In the genomic region with DNA sequence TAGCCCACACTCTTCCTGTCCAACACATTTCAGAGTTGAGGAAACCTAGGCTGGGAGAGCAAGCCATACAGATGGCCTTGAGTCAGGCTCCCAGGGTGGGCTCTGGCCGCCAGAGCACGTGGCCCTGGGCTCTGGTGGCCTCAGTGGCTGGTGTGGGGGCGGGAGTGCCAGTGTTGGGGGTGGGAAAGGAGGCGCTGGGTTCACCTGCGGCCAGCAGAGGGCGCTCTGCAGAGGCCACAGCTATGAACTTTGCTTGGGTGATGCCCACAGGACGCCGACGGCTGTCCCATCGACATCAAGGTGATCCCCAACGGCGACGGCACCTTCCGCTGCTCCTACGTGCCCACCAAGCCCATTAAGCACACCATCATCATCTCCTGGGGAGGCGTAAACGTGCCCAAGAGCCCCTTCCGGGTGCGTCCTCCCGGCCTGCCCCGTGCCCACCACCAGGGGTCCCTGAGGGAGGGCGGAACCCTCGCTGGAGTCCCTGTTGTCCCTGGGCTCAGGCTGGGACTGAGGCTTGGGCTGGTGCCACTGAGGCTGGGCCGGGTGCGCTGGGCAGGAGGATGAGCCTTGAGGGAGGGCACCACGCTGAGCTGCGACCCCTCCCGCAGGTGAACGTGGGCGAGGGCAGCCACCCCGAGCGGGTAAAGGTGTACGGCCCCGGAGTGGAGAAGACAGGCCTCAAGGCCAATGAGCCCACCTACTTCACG, we compare ENCODE assay signal across 9 cellular contexts. TPM values are rescaled to one million over a fixed set of nuclear protein-coding genes. Genes with fewer than 3 reads are reported as not detected.
DNase-seq lines count a peak whose midpoint lies in the region; ATAC-seq and TF ChIP-seq lines count a peak whose summit lies in the region.
"Had no signal": no experiment of that assay in that cellular context is flagged by ENCODE, and none has a peak within 500 bp of the region (broad histone marks: within the 10 kb centered on the region; RNA-seq: fewer than 3 reads in every experiment).

No MANE protein-coding gene starts in this region.

- no peak overlapping the region for H4K91ac ChIP-seq in neuronal stem cell (ENCODE audit: low read depth, low read length, poor library complexity)

- H3K27ac Mint-ChIP-seq in activated CD4-positive, alpha-beta memory T cell treated with anti-CD3 and anti-CD28 coated beads for 36 hours = no peak overlapping the region

- H3K36me3 ChIP-seq in MM.1S (replicated peaks; ENCODE audit: insufficient read depth, low read length) = no peaks in the 10 kb centered on the region
- H3K36me3 ChIP-seq in neuronal stem cell (replicated peaks in 1 of 2; ENCODE audit: control insufficient read depth in 2 of 2, insufficient read depth in 2 of 2, low read length in 2 of 2) = peaks cover 0 to 87% of the 10 kb centered on the region in 2 donors
- peaks cover 0 to 50% of the 10 kb centered on the region in 2 donors for H3K36me3 ChIP-seq in vagina

- no peak overlapping the region for H3K4ac ChIP-seq in neuronal stem cell (ENCODE audit: low read length)

- CTCF ChIA-PET in activated CD4-positive, alpha-beta memory T cell treated with anti-CD3 and anti-CD28 coated beads for 36 hours (lab: Charles Lee) = interaction anchor here (0.6 to 4.7 kb wide), 17 partner anchors 8 to 916 kb away, joined by 3 to 27 read pairs (median 4); a partner anchor contains a TSS

- peak overlapping the region; percentile 18 for H2BK120ac ChIP-seq in neuronal stem cell (ENCODE audit: low read depth, low read length)

- TF ChIP-seq POLR2A in erythroblast (IDR thresholded peaks at IDR 0.05; ENCODE audit: low read length) (no peak), vagina (IDR thresholded peaks at IDR 0.05) (no peak)

- POLR2A ChIA-PET in activated CD4-positive, alpha-beta memory T cell treated with anti-CD3 and anti-CD28 coated beads for 36 hours (lab: Charles Lee) = no interaction called here

- H3K14ac ChIP-seq in neuronal stem cell (ENCODE audit: low read length) = peak overlapping the region; percentile 56

- H3K23ac ChIP-seq in neuronal stem cell (ENCODE audit: low read depth, low read length, poor library complexity) = peak overlapping the region; percentile 95

- no peak overlapping the region for H3K4me3 ChIP-seq in MM.1S (ENCODE audit: low read length)
- peak overlapping the region in 1 of 2 donors; percentile 22 for H3K4me3 ChIP-seq in neuronal stem cell (ENCODE audit: low read length in 2 of 2)
- H3K4me3 ChIP-seq in vagina = no peak overlapping the region
- H3K4me3 ChIP-seq: skin epidermis had no signal

- H3K27me3 ChIP-seq in MM.1S (replicated peaks; ENCODE audit: insufficient read depth, low read length) (peaks cover 30% of the 10 kb centered on the region), neuronal stem cell (ENCODE audit: control insufficient read depth in 3 of 3, insufficient read depth in 3 of 3, low read depth in 1 of 3, low read length in 3 of 3) (no peaks in the 10 kb centered on the region), vagina (no peaks in the 10 kb centered on the region)

- peaks cover 11% of the 10 kb centered on the region for H3K79me1 ChIP-seq in neuronal stem cell (ENCODE audit: low read depth, low read length)

- H3F3A ChIP-seq in MM.1S (ENCODE audit: insufficient read depth, low read length) = no peaks in the 10 kb centered on the region

- H2BK12ac ChIP-seq in neuronal stem cell (ENCODE audit: low read length) = peak overlapping the region; percentile 84

- no peaks in the 10 kb centered on the region for H4K20me1 ChIP-seq in MM.1S (ENCODE audit: insufficient read depth, low read length)

- no peaks in the 10 kb centered on the region for H3K27me3 Mint-ChIP-seq in activated CD4-positive, alpha-beta memory T cell treated with anti-CD3 and anti-CD28 coated beads for 36 hours

- peak overlapping the region; percentile 37; the same call in 1 of the 2 replicates for H2AFZ ChIP-seq in MM.1S (ENCODE audit: low read length)
- no peak overlapping the region for H2AFZ ChIP-seq in neuronal stem cell (ENCODE audit: low read length)

- DNase-seq in Daoy (ENCODE audit: low read depth) (peak; percentile 81), MM.1S (peak; percentile 59), erythroblast (lab: John Stamatoyannopoulos, UW) (peak; percentile 58 to 76), neuronal stem cell (ENCODE audit: low spot score) (peak; percentile 36), vagina (ENCODE audit: extremely low spot score in 2 of 2) (no peak), omental fat pad (ENCODE audit: low spot score) (no peak)
- DNase-seq in activated CD4-positive, alpha-beta memory T cell treated with anti-CD3 and anti-CD28 coated beads for 36 hours = peak; percentile 75

- H2BK5ac ChIP-seq in neuronal stem cell (ENCODE audit: low read length) = no peak overlapping the region

- no peak overlapping the region for H4K8ac ChIP-seq in neuronal stem cell (ENCODE audit: low read depth, low read length)

- H3K27ac ChIP-seq in MM.1S (ENCODE audit: low read length) (no peak overlapping the region), neuronal stem cell (replicated peaks; ENCODE audit: low read length) (no peak overlapping the region), vagina (no peak overlapping the region)
- H3K27ac ChIP-seq: skin epidermis had no signal

- no peak overlapping the region for H3K4me3 Mint-ChIP-seq in activated CD4-positive, alpha-beta memory T cell treated with anti-CD3 and anti-CD28 coated beads for 36 hours

- no peaks in the 10 kb centered on the region for H3K9me3 Mint-ChIP-seq in activated CD4-positive, alpha-beta memory T cell treated with anti-CD3 and anti-CD28 coated beads for 36 hours

- H3K36me3 Mint-ChIP-seq in activated CD4-positive, alpha-beta memory T cell treated with anti-CD3 and anti-CD28 coated beads for 36 hours = no peaks in the 10 kb centered on the region

- ATAC-seq in omental fat pad (ENCODE audit: low FRiP score) (no peak), GM21723 (IDR thresholded peaks at IDR 0.05; ENCODE audit: unreplicated experiment) (no peak)

- H3K9me3 ChIP-seq in MM.1S (replicated peaks; ENCODE audit: insufficient read depth, low read length) (no peaks in the 10 kb centered on the region), neuronal stem cell (replicated peaks in 1 of 2; ENCODE audit: control insufficient read depth in 2 of 2, insufficient read depth in 1 of 2, low read depth in 1 of 2, low read length in 2 of 2) (peaks cover 0 to 1% of the 10 kb centered on the region in 2 donors), vagina (no peaks in the 10 kb centered on the region)

- H3K4me2 ChIP-seq in MM.1S (ENCODE audit: low read depth, low read length) (peak overlapping the region; percentile 33; the same call in 1 of the 2 replicates), neuronal stem cell (ENCODE audit: insufficient read depth, low read length, poor library complexity, severe bottlenecking) (no peak overlapping the region)

- no CpG with 5 or more reads among the region's 35 CpGs for WGBS in neuronal stem cell (ENCODE audit: extremely low coverage in 2 of 2, insufficient read length in 2 of 2, insufficient replicate concordance in 1 of 2), 2 donors

- H3K4me1 ChIP-seq in MM.1S (ENCODE audit: low read length) (0 out of 2 replicates have a peak, but pooled peaks cover 3% of the 10 kb centered on the region), neuronal stem cell (ENCODE audit: control insufficient read depth in 2 of 2, insufficient read depth in 1 of 2, low read depth in 1 of 2, low read length in 2 of 2) (no peaks in the 10 kb centered on the region), vagina (no peaks in the 10 kb centered on the region)

- peaks cover 5% of the 10 kb centered on the region for H3K4me1 Mint-ChIP-seq in activated CD4-positive, alpha-beta memory T cell treated with anti-CD3 and anti-CD28 coated beads for 36 hours (ENCODE audit: low read depth)

- no peaks in the 10 kb centered on the region for H3K79me2 ChIP-seq in MM.1S (ENCODE audit: low read length)

- H3K9ac ChIP-seq in MM.1S (ENCODE audit: low read length) = no peak overlapping the region
- no peak overlapping the region for H3K9ac ChIP-seq in neuronal stem cell (ENCODE audit: low read depth, low read length, poor library complexity)

- intact Hi-C loops in activated CD4-positive, alpha-beta memory T cell treated with anti-CD3 and anti-CD28 coated beads for 36 hours (cut with micrococcal nuclease) = loop anchor here (1.0 kb wide), 2 partner anchors 41 to 249 kb away; no protein-coding TSS in a partner anchor
- intact Hi-C loops in vagina (cut with DNase I) = no loop called here

- peak overlapping the region; percentile 35 for H3K18ac ChIP-seq in neuronal stem cell (ENCODE audit: low read length)

- no peaks in the 10 kb centered on the region for H3K9me2 ChIP-seq in MM.1S (replicated peaks; ENCODE audit: insufficient read depth, low read length)

- H2AK5ac ChIP-seq in neuronal stem cell (ENCODE audit: low read depth, low read length) = peak overlapping the region; percentile 94

- TF ChIP-seq CTCF in MM.1S (IDR thresholded peaks at IDR 0.05; ENCODE audit: low read length) (peak; percentile 92), vagina (IDR thresholded peaks at IDR 0.05) (peak in 2 of 3 experiments; percentile 14 to 36), omental fat pad (IDR thresholded peaks at IDR 0.05) (no peak)

- peak overlapping the region; percentile 26 for H2BK15ac ChIP-seq in neuronal stem cell (ENCODE audit: low read length)

RNA-seq across cellular contexts. Expression of a gene that starts 11.9 kb away (rescaled TPM):
- total RNA-seq in Daoy (2014; rRNA removed; shearing (Covaris generic)) = 67.5 and 81.1 TPM in 2 replicates
- total RNA-seq in activated CD4-positive, alpha-beta memory T cell treated with anti-CD3 and anti-CD28 coated beads for 36 hours = under 1 TPM in 1 of 2 experiments, not detected in 1; 0.05 TPM
- polyA plus RNA-seq in neuronal stem cell (2013, experiment 1 of 2) = 17.5 TPM
- 17.4 TPM for polyA plus RNA-seq in neuronal stem cell (2013, experiment 2 of 2)
- total RNA-seq in vagina = 31.9 TPM
- 100 to 1,000 TPM in 1 of 4 donors, 10 to 100 TPM in 2, 1 to 10 TPM in 1; 7.7 to 140 (median 25.5) TPM for total RNA-seq in omental fat pad

RNA-seq across cellular contexts. Expression of a gene that starts 20.5 kb away (rescaled TPM):
- total RNA-seq in Daoy (2014; rRNA removed; shearing (Covaris generic)) = 103 and 130 TPM in 2 replicates
- 100 to 1,000 TPM; 113 to 117 TPM for total RNA-seq in activated CD4-positive, alpha-beta memory T cell treated with anti-CD3 and anti-CD28 coated beads for 36 hours
- polyA plus RNA-seq in neuronal stem cell (2013, experiment 1 of 2) = 216 TPM
- polyA plus RNA-seq in neuronal stem cell (2013, experiment 2 of 2) = 208 TPM
- total RNA-seq in vagina (119 TPM), omental fat pad (100 to 1,000 TPM in 3 of 4 donors, 10 to 100 TPM in 1; 86.7 to 186 (median 133) TPM)

RNA-seq across cellular contexts. Expression of a gene that starts 50.3 kb away (rescaled TPM):
- total RNA-seq in Daoy (2014; rRNA removed; shearing (Covaris generic)) = 7.7 and 8.9 TPM in 2 replicates
- 1 to 10 TPM; 8.8 to 8.9 TPM for total RNA-seq in activated CD4-positive, alpha-beta memory T cell treated with anti-CD3 and anti-CD28 coated beads for 36 hours
- polyA plus RNA-seq in neuronal stem cell (2013, experiment 1 of 2) = 59.8 TPM
- polyA plus RNA-seq in neuronal stem cell (2013, experiment 2 of 2) = 63.1 TPM
- 17.9 TPM for total RNA-seq in vagina
- total RNA-seq in omental fat pad = 10 to 100 TPM in 1 of 4 donors, 1 to 10 TPM in 3; 1.7 to 27.9 (median 2.7) TPM

Comparison
In these comparisons a context has a peak if more than half of its experiments do, and no peak if none do; other contexts are left out.
1. DNase-seq: peak in Daoy (single experiment), MM.1S (single experiment), activated CD4-positive, alpha-beta memory T cell treated with anti-CD3 and anti-CD28 coated beads for 36 hours (single experiment), erythroblast (2 of 2) and neuronal stem cell (single experiment); none in vagina (0 of 2) and omental fat pad (single experiment).
2. CTCF ChIP-seq: peak in MM.1S (single experiment) and vagina (2 of 3); none in omental fat pad (0 of 3).
3. RNA of a gene that starts 11.9 kb away (total RNA-seq): 67.5 to 81.1 TPM in Daoy, 7.7 to 140 TPM in omental fat pad and 31.9 TPM in vagina (single experiment); 0.05 TPM in activated CD4-positive, alpha-beta memory T cell treated with anti-CD3 and anti-CD28 coated beads for 36 hours; every median in the first group is over 4 times any median in the second.